2 cellular contexts compared by ENCODE assay signal in the genomic region with DNA sequence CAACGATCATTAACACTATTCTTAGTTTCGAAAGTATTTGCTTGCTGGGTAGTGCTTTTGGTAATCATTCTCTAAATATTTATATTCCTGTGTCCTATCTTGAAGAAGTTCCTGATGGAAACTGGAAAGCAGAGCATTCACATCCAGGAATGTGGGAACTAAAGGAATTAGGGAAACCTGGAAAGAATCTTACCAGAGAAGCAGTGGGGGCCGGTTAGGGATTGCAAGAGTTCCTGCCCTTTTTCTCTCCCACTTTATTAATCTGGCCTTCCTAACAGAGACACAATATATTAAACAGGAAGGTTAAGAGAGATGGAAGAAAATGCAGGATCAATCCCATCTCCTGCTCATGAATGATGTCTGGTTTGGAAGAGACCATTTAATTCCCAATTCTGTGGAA.
TF ChIP-seq lines count a peak whose summit lies in the region.

No MANE protein-coding gene starts in this region.

TF ChIP-seq in SK-N-SH, 30 proteins besides CTCF, POLR2A, EP300 and RAD21 (continued from another document):
- TF ChIP-seq EZH2phosphoT487 (IDR thresholded peaks at IDR 0.05; ENCODE audit: borderline replicate concordance, low read depth) (no peak), FOXM1 (IDR thresholded peaks at IDR 0.05; ENCODE audit: low read depth) (no peak), MXI1 (IDR thresholded peaks at IDR 0.05; ENCODE audit: low read depth, low read length) (no peak)

TF ChIP-seq in SK-N-SH treated with all-trans-retinoic acid at 6 μM for 48 hours, 23 proteins besides CTCF, POLR2A, EP300 and RAD21 (continued from another document):
- TF ChIP-seq, protein P1, sequence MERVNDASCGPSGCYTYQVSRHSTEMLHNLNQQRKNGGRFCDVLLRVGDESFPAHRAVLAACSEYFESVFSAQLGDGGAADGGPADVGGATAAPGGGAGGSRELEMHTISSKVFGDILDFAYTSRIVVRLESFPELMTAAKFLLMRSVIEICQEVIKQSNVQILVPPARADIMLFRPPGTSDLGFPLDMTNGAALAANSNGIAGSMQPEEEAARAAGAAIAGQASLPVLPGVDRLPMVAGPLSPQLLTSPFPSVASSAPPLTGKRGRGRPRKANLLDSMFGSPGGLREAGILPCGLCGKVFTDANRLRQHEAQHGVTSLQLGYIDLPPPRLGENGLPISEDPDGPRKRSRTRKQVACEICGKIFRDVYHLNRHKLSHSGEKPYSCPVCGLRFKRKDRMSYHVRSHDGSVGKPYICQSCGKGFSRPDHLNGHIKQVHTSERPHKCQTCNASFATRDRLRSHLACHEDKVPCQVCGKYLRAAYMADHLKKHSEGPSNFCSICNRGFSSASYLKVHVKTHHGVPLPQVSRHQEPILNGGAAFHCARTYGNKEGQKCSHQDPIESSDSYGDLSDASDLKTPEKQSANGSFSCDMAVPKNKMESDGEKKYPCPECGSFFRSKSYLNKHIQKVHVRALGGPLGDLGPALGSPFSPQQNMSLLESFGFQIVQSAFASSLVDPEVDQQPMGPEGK (CRISPR knock-in tag; IDR thresholded peaks at IDR 0.05; ENCODE audit: borderline replicate concordance): no peak
- TF ChIP-seq ZNF8 (CRISPR knock-in tag; IDR thresholded peaks at IDR 0.05) (no peak), ZC3H10 (CRISPR knock-in tag; IDR thresholded peaks at IDR 0.05) (no peak), ZNF70 (CRISPR knock-in tag; IDR thresholded peaks at IDR 0.05) (no peak), ARNTL (CRISPR knock-in tag; IDR thresholded peaks at IDR 0.05; ENCODE audit: borderline replicate concordance, low read depth) (no peak), RARB (CRISPR knock-in tag; IDR thresholded peaks at IDR 0.05) (no peak), GLIS3 (CRISPR knock-in tag; IDR thresholded peaks at IDR 0.05) (no peak), PPARA (CRISPR knock-in tag; IDR thresholded peaks at IDR 0.05; ENCODE audit: borderline replicate concordance) (no peak), BACH2 (CRISPR knock-in tag; IDR thresholded peaks at IDR 0.05; ENCODE audit: borderline replicate concordance) (no peak), TOX (CRISPR knock-in tag; IDR thresholded peaks at IDR 0.05; ENCODE audit: borderline replicate concordance) (no peak), ZFP3 (CRISPR knock-in tag; IDR thresholded peaks at IDR 0.05) (no peak), SNAI2 (CRISPR knock-in tag; IDR thresholded peaks at IDR 0.05) (no peak)
- TF ChIP-seq, protein P2, sequence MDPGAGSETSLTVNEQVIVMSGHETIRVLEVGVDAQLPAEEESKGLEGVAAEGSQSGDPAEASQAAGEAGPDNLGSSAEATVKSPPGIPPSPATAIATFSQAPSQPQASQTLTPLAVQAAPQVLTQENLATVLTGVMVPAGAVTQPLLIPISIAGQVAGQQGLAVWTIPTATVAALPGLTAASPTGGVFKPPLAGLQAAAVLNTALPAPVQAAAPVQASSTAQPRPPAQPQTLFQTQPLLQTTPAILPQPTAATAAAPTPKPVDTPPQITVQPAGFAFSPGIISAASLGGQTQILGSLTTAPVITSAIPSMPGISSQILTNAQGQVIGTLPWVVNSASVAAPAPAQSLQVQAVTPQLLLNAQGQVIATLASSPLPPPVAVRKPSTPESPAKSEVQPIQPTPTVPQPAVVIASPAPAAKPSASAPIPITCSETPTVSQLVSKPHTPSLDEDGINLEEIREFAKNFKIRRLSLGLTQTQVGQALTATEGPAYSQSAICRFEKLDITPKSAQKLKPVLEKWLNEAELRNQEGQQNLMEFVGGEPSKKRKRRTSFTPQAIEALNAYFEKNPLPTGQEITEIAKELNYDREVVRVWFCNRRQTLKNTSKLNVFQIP (CRISPR knock-in tag; IDR thresholded peaks at IDR 0.05; ENCODE audit: borderline replicate concordance, low read depth): no peak
